Comparison of ENCODE assay signal across 8 cellular contexts in the genomic region with DNA sequence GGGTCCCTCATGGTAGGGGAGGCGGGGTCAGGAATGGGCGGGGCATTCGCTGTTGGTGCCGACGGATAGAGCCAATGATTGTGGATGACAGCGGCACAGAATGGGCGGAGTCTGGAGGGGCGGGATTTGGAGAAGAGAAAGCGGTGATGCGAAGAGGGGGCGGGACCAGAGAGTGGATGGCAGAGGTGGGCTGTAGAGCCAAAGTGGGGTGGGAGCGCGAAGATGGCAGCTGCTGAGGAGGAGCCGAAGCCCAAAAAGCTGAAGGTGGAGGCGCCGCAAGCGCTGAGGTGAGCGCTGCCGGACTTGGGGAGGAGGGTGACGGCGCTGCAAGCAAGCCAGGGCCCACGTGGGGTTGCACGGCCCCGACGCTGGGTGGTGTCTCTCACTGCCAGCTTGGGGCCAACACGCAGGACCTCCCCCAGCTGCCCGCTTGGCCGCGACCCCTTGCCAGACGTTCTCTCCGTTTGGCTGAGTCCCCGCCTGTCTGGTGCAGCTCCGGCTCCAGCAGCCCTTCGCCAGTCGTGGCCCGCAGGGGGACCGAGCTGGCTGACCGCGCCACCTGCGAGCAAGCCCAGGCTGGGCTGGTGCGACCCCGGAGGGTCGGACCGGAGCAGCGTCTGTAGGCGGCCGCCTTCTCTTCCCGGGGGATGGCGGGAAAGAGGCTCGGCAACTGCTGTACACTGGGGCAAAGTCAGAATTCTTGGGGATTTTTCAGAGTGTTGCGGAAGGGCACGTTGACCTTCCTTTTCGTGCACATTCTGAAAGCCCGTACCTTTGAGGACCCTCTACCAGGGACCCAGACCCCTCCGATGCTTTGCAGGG. TPM values are rescaled to one million over a fixed set of nuclear protein-coding genes. Genes with fewer than 3 reads are reported as not detected.
DNase-seq lines count a peak whose midpoint lies in the region; ATAC-seq, FAIRE-seq and TF ChIP-seq lines count a peak whose summit lies in the region.

A gene (plus strand): TSS at position 165 of the 822 bp plus-strand sequence. CDS start 58 bp downstream, at position 223.

- H3K79me2 ChIP-seq in OCI-LY1 (ENCODE audit: insufficient read depth, low read length) (peaks cover 50% of the 10 kb centered on the region), endothelial cell of umbilical vein (ENCODE audit: control insufficient read depth, insufficient read depth, low read length) (peaks cover 48% of the 10 kb centered on the region)

- H4K20me1 ChIP-seq in OCI-LY1 (ENCODE audit: insufficient read depth, low read length) (no peaks in the 10 kb centered on the region), endothelial cell of umbilical vein (replicated peaks; ENCODE audit: control insufficient read depth, extremely low read depth, insufficient read depth, low read length) (no peaks in the 10 kb centered on the region)

- peak; percentile 98 for FAIRE-seq in endothelial cell of umbilical vein (lab: Jason Lieb, UNC)

- no peaks in the 10 kb centered on the region for H3K9me3 Mint-ChIP-seq in Caco-2 (ENCODE audit: unreplicated experiment)

- DNase-seq in Caco-2 = peak; percentile 99
- DNase-seq in HPDE6-E6E7 (ENCODE audit: extremely low spot score) = peak; percentile 99
- DNase-seq in activated CD8-positive, alpha-beta memory T cell treated with anti-CD3 and anti-CD28 coated beads, Interleukin-2, amount 50 U/mL, for 48 hours = peak; percentile 99
- peak; percentile 99 for DNase-seq in endothelial cell of umbilical vein (ENCODE audit: low read depth, low spot score)
- DNase-seq in stimulated activated CD8-positive, alpha-beta memory T cell treated with anti-CD3 and anti-CD28 coated beads, Interleukin-4, amount 100 ng/mL, for 1 hour (ENCODE audit: low read depth in 2 of 2, low spot score in 1 of 2) = peak; percentile 99 to 100

- POLR2A ChIA-PET in Caco-2 (lab: Charles Lee) = interaction anchor here (0.5 to 2.3 kb wide), 7 partner anchors 14 to 905 kb away, joined by 3 to 18 read pairs (median 5); no protein-coding TSS in a partner anchor
- POLR2A ChIA-PET in endothelial cell of umbilical vein (lab: Charles Lee) = interaction anchor here (0.6 to 1.8 kb wide), 6 partner anchors 12 to 85 kb away, joined by 3 to 8 read pairs (median 3); no protein-coding TSS in a partner anchor

- H3K4me1 ChIP-seq in Caco-2 (peaks cover 14% of the 10 kb centered on the region), OCI-LY1 (ENCODE audit: insufficient read depth, low read length, severe bottlenecking) (peaks cover 32% of the 10 kb centered on the region), endothelial cell of umbilical vein (ENCODE audit: control insufficient read depth, extremely low read depth, insufficient read depth, low read length) (peaks cover 13% of the 10 kb centered on the region), mononuclear cell (ENCODE audit: insufficient read depth, low read length) (peaks cover 37% of the 10 kb centered on the region)

- H3K36me3 Mint-ChIP-seq in Caco-2 (ENCODE audit: insufficient read depth, unreplicated experiment) = peaks cover 7% of the 10 kb centered on the region

- H3K9me2 ChIP-seq in OCI-LY1 (ENCODE audit: low read depth, low read length) = no peaks in the 10 kb centered on the region

- TF ChIP-seq POLR2A in endothelial cell of umbilical vein (IDR thresholded peaks at IDR 0.05; ENCODE audit: low read depth, low read length) = peak; percentile 82

- H3K27ac ChIP-seq in OCI-LY1 (ENCODE audit: low read depth, low read length, poor library complexity, severe bottlenecking) = peak within 1 kb of the TSS; percentile 78
- peak within 1 kb of the TSS; percentile 93 for H3K27ac ChIP-seq in endothelial cell of umbilical vein (ENCODE audit: insufficient read depth, low read depth, low read length)

- CTCF ChIA-PET in Caco-2 (lab: Charles Lee) = interaction anchor here (2.2 to 2.3 kb wide), 2 partner anchors 25 to 83 kb away, joined by 6 read pairs; no protein-coding TSS in a partner anchor
- CTCF ChIA-PET in endothelial cell of umbilical vein (lab: Charles Lee) = interaction anchor here (0.5 to 2.6 kb wide), 11 partner anchors 14 to 947 kb away, joined by 3 to 31 read pairs (median 5); no protein-coding TSS in a partner anchor

- H3K4me3 Mint-ChIP-seq in Caco-2 (ENCODE audit: unreplicated experiment) = no peak within 1 kb of the TSS

- TF ChIP-seq CTCF in Caco-2 (IDR thresholded peaks at IDR 0.05; ENCODE audit: insufficient read depth in 1 of 2, low read depth in 1 of 2, low read length in 1 of 2, severe bottlenecking in 1 of 2, unreplicated experiment in 1 of 2) (peak in 1 of 2 experiments; percentile 29), OCI-LY1 (IDR thresholded peaks at IDR 0.05; ENCODE audit: low read length) (peak; percentile 34), endothelial cell of umbilical vein (IDR thresholded peaks at IDR 0.05; ENCODE audit: extremely low read depth in 1 of 2, insufficient read depth in 1 of 2, low read depth in 1 of 2, low read length in 2 of 2) (peak in 1 of 2 donors; percentile 18)

- intact Hi-C loops in Caco-2 (cut with micrococcal nuclease; ENCODE audit: unreplicated experiment) = loop anchor here (1.0 to 5.0 kb wide), 4 partner anchors 13 to 62 kb away; no protein-coding TSS in a partner anchor
- intact Hi-C loops in endothelial cell of umbilical vein (cut with micrococcal nuclease) = loop anchor here (1.0 to 10.0 kb wide), 5 partner anchors 25 to 1081 kb away; a partner anchor contains a TSS

- dilution Hi-C loops in endothelial cell of umbilical vein (cut with MboI; ENCODE audit: extremely low pct_ligation_motif_present, low sequenced_read_pairs) = no loop called here

- H3K9me1 ChIP-seq in endothelial cell of umbilical vein (replicated peaks; ENCODE audit: control insufficient read depth, extremely low read depth, insufficient read depth, low read length) = no peaks in the 10 kb centered on the region

- H3K4me3 ChIP-seq in Caco-2 (ENCODE audit: low read depth, low read length) = peak within 1 kb of the TSS; percentile 80
- peak within 1 kb of the TSS; percentile 80 for H3K4me3 ChIP-seq in OCI-LY1 (ENCODE audit: low read depth, low read length, poor library complexity, severe bottlenecking)
- peak within 1 kb of the TSS; percentile 82 to 96 (median 87) for H3K4me3 ChIP-seq in endothelial cell of umbilical vein (replicated peaks in 1 of 3; ENCODE audit: insufficient read depth in 1 of 3, low read depth in 1 of 3, low read length in 3 of 3)
- peak within 1 kb of the TSS; percentile 97 for H3K4me3 ChIP-seq in mononuclear cell (ENCODE audit: low read length)

- H3K4me2 ChIP-seq in OCI-LY1 (ENCODE audit: low read length) (peak within 1 kb of the TSS; percentile 74), endothelial cell of umbilical vein (ENCODE audit: insufficient read depth, low read length) (peak within 1 kb of the TSS; percentile 81)

- BruUV-seq in Caco-2 (replicated peaks; lab: Mats Ljungman, UMichigan) (TSS peak; percentile 57), endothelial cell of umbilical vein (replicated peaks; lab: Mats Ljungman, UMichigan) (no TSS peak)

- H3K27me3 ChIP-seq in Caco-2 (replicated peaks; ENCODE audit: control insufficient read depth, insufficient read depth, low read length) = no peaks in the 10 kb centered on the region
- H3K27me3 ChIP-seq in OCI-LY1 (ENCODE audit: insufficient read depth, low read length) = no peaks in the 10 kb centered on the region
- no peaks in the 10 kb centered on the region for H3K27me3 ChIP-seq in endothelial cell of umbilical vein (ENCODE audit: control insufficient read depth in 2 of 2, insufficient read depth in 2 of 2, low read length in 2 of 2)
- no peaks in the 10 kb centered on the region for H3K27me3 ChIP-seq in mononuclear cell (ENCODE audit: insufficient read depth, low read length)

- H3K27ac Mint-ChIP-seq in Caco-2 (ENCODE audit: unreplicated experiment) = no peak within 1 kb of the TSS

- no peak within 1 kb of the TSS for H2AFZ ChIP-seq in OCI-LY1 (ENCODE audit: low read length)
- peak within 1 kb of the TSS; percentile 93 for H2AFZ ChIP-seq in endothelial cell of umbilical vein (ENCODE audit: low read depth, low read length)

- peak within 1 kb of the TSS; percentile 83 for H3K9ac ChIP-seq in OCI-LY1 (ENCODE audit: low read length)
- H3K9ac ChIP-seq in endothelial cell of umbilical vein (replicated peaks; ENCODE audit: extremely low read depth, insufficient read depth, low read length) = peak within 1 kb of the TSS; percentile 97

- H3K27me3 Mint-ChIP-seq in Caco-2 (ENCODE audit: insufficient read depth, unreplicated experiment) = no peaks in the 10 kb centered on the region

- H3K4me1 Mint-ChIP-seq in Caco-2 (ENCODE audit: low read depth, unreplicated experiment) = peaks cover 28% of the 10 kb centered on the region

- H3K9me3 ChIP-seq in Caco-2 (no peaks in the 10 kb centered on the region), OCI-LY1 (ENCODE audit: low read length) (no peaks in the 10 kb centered on the region), endothelial cell of umbilical vein (replicated peaks; ENCODE audit: control insufficient read depth, insufficient read depth, low read length) (no peaks in the 10 kb centered on the region), mononuclear cell (ENCODE audit: low read depth, low read length) (no peaks in the 10 kb centered on the region)

- ATAC-seq in GM19463 (IDR thresholded peaks at IDR 0.05; ENCODE audit: unreplicated experiment) = peak; percentile 72

- no peaks in the 10 kb centered on the region for H3F3A ChIP-seq in OCI-LY1 (ENCODE audit: insufficient read depth, low read length)

- no peaks in the 10 kb centered on the region for H3K36me3 ChIP-seq in Caco-2 (ENCODE audit: control insufficient read depth, insufficient read depth, low read length)
- H3K36me3 ChIP-seq in OCI-LY1 (ENCODE audit: insufficient read depth, low read length) = peaks cover 8% of the 10 kb centered on the region; the same call in 1 of the 2 replicates
- peaks cover 0 to 4% of the 10 kb centered on the region in 2 experiments for H3K36me3 ChIP-seq in endothelial cell of umbilical vein (ENCODE audit: control insufficient read depth in 2 of 2, extremely low read depth in 1 of 2, insufficient read depth in 2 of 2, low read length in 2 of 2)

TF ChIP-seq in endothelial cell of umbilical vein, 7 proteins besides CTCF, POLR2A, EP300 and RAD21 (continues in another document):
- TF ChIP-seq, protein P1, sequence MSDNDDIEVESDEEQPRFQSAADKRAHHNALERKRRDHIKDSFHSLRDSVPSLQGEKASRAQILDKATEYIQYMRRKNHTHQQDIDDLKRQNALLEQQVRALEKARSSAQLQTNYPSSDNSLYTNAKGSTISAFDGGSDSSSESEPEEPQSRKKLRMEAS (IDR thresholded peaks at IDR 0.05; ENCODE audit: insufficient read depth, insufficient read length) = peak; percentile 71
- no peak for TF ChIP-seq JUN (IDR thresholded peaks at IDR 0.05; ENCODE audit: borderline replicate concordance, insufficient read depth, insufficient read length, low read depth)

RNA-seq across cellular contexts. Expression of the gene that starts here (rescaled TPM):
- total RNA-seq in Caco-2 (2022) (96.4 and 105 TPM in 2 replicates), endothelial cell of umbilical vein (38.1 and 46.5 TPM in 2 replicates), mononuclear cell (34.2 TPM)
- 7.6 and 11.7 TPM in 2 replicates for polyA plus RNA-seq in endothelial cell of umbilical vein
- 20.8 and 22.6 TPM in 2 replicates for polyA plus RNA-seq in endothelial cell of umbilical vein (2011; cell fraction: cytosol; rRNA removed)
- polyA plus RNA-seq in endothelial cell of umbilical vein (2011; cell fraction: nucleus; rRNA removed) = 11.0 and 15.0 TPM in 2 replicates
- 44.7 and 51.9 TPM in 2 replicates for polyA plus RNA-seq in endothelial cell of umbilical vein (2012)
- 8.9 and 13.5 TPM in 2 replicates for polyA minus RNA-seq in endothelial cell of umbilical vein
- polyA minus RNA-seq in endothelial cell of umbilical vein (2011; cell fraction: cytosol; rRNA and poly(A)+ RNA removed) = 22.1 TPM
- polyA minus RNA-seq in endothelial cell of umbilical vein (2011; cell fraction: nucleus; rRNA and poly(A)+ RNA removed) = 24.8 and 32.1 TPM in 2 replicates

Comparison
In these comparisons a context has a peak if more than half of its experiments do, and no peak if none do; other contexts are left out.
1. Peak in every context shown above with its lines: DNase-seq, ATAC-seq, H3K4me3 ChIP-seq and H3K27ac ChIP-seq.